24 cellular contexts compared by ENCODE assay signal in genomic region chr17:47013341-47013740, GRCh38. TPM values are rescaled to one million over a fixed set of nuclear protein-coding genes. Genes with fewer than 3 reads are reported as not detected.
"Had no signal": no experiment of that assay in that cellular context is flagged by ENCODE, and none has a peak within 500 bp of the region (broad histone marks: within the 10 kb centered on the region; RNA-seq: fewer than 3 reads in every experiment).

No MANE protein-coding gene starts in this region.

- H3K4me1 ChIP-seq: foreskin keratinocyte, spleen, transverse colon had no signal

- H3K36me3 ChIP-seq: transverse colon had no signal

- ATAC-seq: activated CD8-positive, alpha-beta T cell treated with anti-CD3 and anti-CD28 coated beads for 36 hours; activated naive CD4-positive, alpha-beta T cell treated with anti-CD3 and anti-CD28 coated beads, Interleukin-2, amount 50 U/mL, for 72 hours; activated T-cell treated with anti-CD3 and anti-CD28 coated beads, Interleukin-2, amount 50 U/mL, for 72 hours; foreskin keratinocyte; heart right ventricle; natural killer cell treated with Interleukin-12 subunit alpha and Interleukin-12 subunit beta and Interleukin-15 and Interleukin-18, amount 100 ng/mL, for 72 hours; right cardiac atrium had no signal

- DNase-seq: activated CD4-positive, alpha-beta T cell treated with anti-CD3 and anti-CD28 coated beads for 1 hour; activated CD4-positive, alpha-beta T cell treated with anti-CD3 and anti-CD28 coated beads, Interleukin-2, amount 10 ng/mL, durations not matched to agents 7 days and 5 days; activated CD8-positive, alpha-beta T cell treated with anti-CD3 and anti-CD28 coated beads for 36 hours; activated naive CD4-positive, alpha-beta T cell; activated T-cell treated with anti-CD3 and anti-CD28 coated beads, Interleukin-2, amount 50 U/mL, for 72 hours; caudate nucleus; foreskin keratinocyte; heart right ventricle; kidney glomerular epithelial cell; left ventricle myocardium inferior; mesendoderm; right cardiac atrium; spleen; stimulated activated naive CD4-positive, alpha-beta T cell; T-helper 2 cell; transverse colon had no signal

- H3K27me3 ChIP-seq: foreskin keratinocyte, heart right ventricle, spleen, transverse colon had no signal

- H3K4me3 ChIP-seq: heart right ventricle, left ventricle myocardium inferior, lung, spleen, transverse colon had no signal

- H3K27ac ChIP-seq: foreskin keratinocyte, heart right ventricle, left ventricle myocardium inferior, spleen, transverse colon had no signal

- H3K9me3 ChIP-seq: heart right ventricle, left ventricle myocardium inferior, spleen, transverse colon had no signal

RNA-seq across cellular contexts. Expression of gene RPRML, which starts 34.3 kb away (rescaled TPM):
- total RNA-seq: activated CD4-positive, alpha-beta T cell treated with anti-CD3 and anti-CD28 coated beads, Interleukin-2, amount 10 ng/mL, durations not matched to agents 7 days and 5 days; activated CD8-positive, alpha-beta T cell treated with anti-CD3 and anti-CD28 coated beads for 36 hours; activated naive CD4-positive, alpha-beta T cell treated with anti-CD3 and anti-CD28 coated beads, Interleukin-2, amount 50 U/mL, for 72 hours; activated T-cell treated with anti-CD3 and anti-CD28 coated beads, Interleukin-2, amount 50 U/mL, for 72 hours; endothelial cell of umbilical vein; foreskin keratinocyte; glomerular endothelial cell; left ventricle myocardium inferior; mononuclear cell; natural killer cell treated with Interleukin-12 subunit alpha and Interleukin-12 subunit beta and Interleukin-15 and Interleukin-18, amount 100 ng/mL, for 72 hours; omental fat pad; right cardiac atrium; spleen; urinary bladder had no signal
